20 cellular contexts compared by ENCODE assay signal in the genomic region with DNA sequence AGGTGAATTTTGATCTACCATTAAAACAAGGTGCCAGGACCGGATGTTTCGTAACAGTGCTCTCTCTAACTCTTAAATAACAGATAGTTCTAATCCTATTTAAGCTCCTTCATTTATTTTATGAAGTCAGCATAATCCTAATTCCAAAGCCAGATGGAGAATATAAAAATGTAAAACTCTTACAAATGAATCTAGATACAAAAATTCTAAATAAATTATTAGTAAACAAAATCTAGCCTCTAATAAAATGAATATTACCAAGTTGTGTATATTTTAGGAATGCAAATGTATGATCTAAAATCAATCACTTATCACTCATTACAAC. TPM values are rescaled to one million over a fixed set of nuclear protein-coding genes. Genes with fewer than 3 reads are reported as not detected.
DNase-seq lines count a peak whose midpoint lies in the region; ATAC-seq, FAIRE-seq and TF ChIP-seq lines count a peak whose summit lies in the region.
"Had no signal": no experiment of that assay in that cellular context is flagged by ENCODE, and none has a peak within 500 bp of the region (broad histone marks: within the 10 kb centered on the region; RNA-seq: fewer than 3 reads in every experiment).

No MANE protein-coding gene starts in this region.

- H3K14ac ChIP-seq in H1 (ENCODE audit: insufficient read length), result no peak overlapping the region

- H3K4me1 Mint-ChIP-seq in osteocyte (ENCODE audit: unreplicated experiment), result no peaks in the 10 kb centered on the region
- H3K4me1 Mint-ChIP-seq in CD4-positive, alpha-beta T cell (ENCODE audit: low read depth), result no peaks in the 10 kb centered on the region

- no peak overlapping the region for H2AFZ ChIP-seq in H1 (ENCODE audit: low read length)

- H3K27ac Mint-ChIP-seq in osteocyte (ENCODE audit: unreplicated experiment), result no peak overlapping the region
- no peak overlapping the region for H3K27ac Mint-ChIP-seq in CD4-positive, alpha-beta T cell
- H3K27ac Mint-ChIP-seq: CD4-positive, CD25-positive, alpha-beta regulatory T cell had no signal

- POLR2A ChIA-PET in H1 (lab: Charles Lee; ENCODE audit: partially characterized antibody), result interaction anchor here (1.2 to 1.4 kb wide), 3 partner anchors 10 to 18 kb away, joined by 3 to 4 read pairs (median 4); no protein-coding TSS in a partner anchor
- POLR2A ChIA-PET in CD4-positive, alpha-beta T cell (lab: Charles Lee), result no interaction called here

- H3K27me3 Mint-ChIP-seq in osteocyte (ENCODE audit: unreplicated experiment), result no peaks in the 10 kb centered on the region
- peaks cover 38% of the 10 kb centered on the region for H3K27me3 Mint-ChIP-seq in CD4-positive, alpha-beta T cell

- no peak overlapping the region for H2BK5ac ChIP-seq in H1 (ENCODE audit: low read depth, low read length)

- TF ChIP-seq RAD21 in H1 (IDR thresholded peaks at IDR 0.05 in 1 of 2, conservative IDR thresholded peaks at IDR 0.05 in 1 of 2; ENCODE audit: low read depth in 2 of 2, low read length in 2 of 2), result no peak

- H4K91ac ChIP-seq in H1 (replicated peaks; ENCODE audit: insufficient read length, low read length), result no peak overlapping the region

- H3K79me2 ChIP-seq in H1 (ENCODE audit: control insufficient read depth in 1 of 2, insufficient read depth in 2 of 2, low read length in 2 of 2), result no peaks in the 10 kb centered on the region

- H3K4me3 Mint-ChIP-seq in osteocyte (ENCODE audit: unreplicated experiment), result peak overlapping the region; percentile 38
- H3K4me3 Mint-ChIP-seq in CD4-positive, alpha-beta T cell, result no peak overlapping the region
- H3K4me3 Mint-ChIP-seq: CD4-positive, CD25-positive, alpha-beta regulatory T cell had no signal

- H4K8ac ChIP-seq in H1 (ENCODE audit: extremely low read depth, insufficient read depth, low read length), result no peak overlapping the region

- TF ChIP-seq POLR2A in H1 (IDR thresholded peaks at IDR 0.05; ENCODE audit: control extremely low read depth in 1 of 2, low read depth in 2 of 2, low read length in 2 of 2), result no peak

- no peaks in the 10 kb centered on the region for H3K79me1 ChIP-seq in H1 (ENCODE audit: low read depth, low read length)

- H3K23ac ChIP-seq in H1 (ENCODE audit: insufficient read length), result no peak overlapping the region

- no peak overlapping the region for H2BK20ac ChIP-seq in H1 (ENCODE audit: low read length)

- no peak for ATAC-seq in CD4-positive, alpha-beta T cell (ENCODE audit: poor library complexity)
- ATAC-seq in HG03139 (IDR thresholded peaks at IDR 0.05; ENCODE audit: unreplicated experiment), result no peak

- no peak overlapping the region for H4K5ac ChIP-seq in H1 (ENCODE audit: insufficient read length, low read depth, low read length)

- no peaks in the 10 kb centered on the region for H4K20me1 ChIP-seq in H1 (replicated peaks in 1 of 2; ENCODE audit: control insufficient read depth in 1 of 2, insufficient read depth in 2 of 2, low read length in 2 of 2)

- no peak for TF ChIP-seq CTCF in H1 (IDR thresholded peaks at IDR 0.05; ENCODE audit: control extremely low read depth in 1 of 3, insufficient read depth in 1 of 3, low read depth in 1 of 3, low read length in 3 of 3)
- TF ChIP-seq CTCF in osteocyte (IDR thresholded peaks at IDR 0.05), result no peak
- no peak for TF ChIP-seq CTCF in CD4-positive, alpha-beta T cell (IDR thresholded peaks at IDR 0.05)

- no peaks in the 10 kb centered on the region for H3K36me3 ChIP-seq in HUES6 (ENCODE audit: control insufficient read depth, insufficient read depth, low read length)
- H3K36me3 ChIP-seq in H1 (ENCODE audit: control insufficient read depth in 2 of 4, insufficient read depth in 4 of 4, low read length in 3 of 4), result no peaks in the 10 kb centered on the region; a peak in 3 of 8 replicates
- H3K36me3 ChIP-seq: BE2C, HAP-1 had no signal

- 88% methylated on average over 2 of the region's 2 CpGs; no CpG with 5 or more reads in 1 of the 2 experiments for WGBS in H1 (ENCODE audit: extremely low coverage in 1 of 2, insufficient coverage in 1 of 2, insufficient read length in 1 of 2, insufficient replicate concordance in 2 of 2, low coverage in 1 of 2, low lambda C conversion rate in 2 of 2, missing lambda C conversion rate in 1 of 2), 2 experiments

- DNase-seq in DMS53 treated with DMSO at 0.1 percent for 48 hours (lab: John Stamatoyannopoulos, UW; ENCODE audit: unreplicated experiment) (peak; percentile 43), DMS53 (lab: John Stamatoyannopoulos, UW) (no peak), H1 (ENCODE audit: low read depth in 1 of 2, low spot score in 2 of 2) (no peak), osteocyte (ENCODE audit: extremely low spot score, unreplicated experiment) (no peak), NCI-H1105 (lab: John Stamatoyannopoulos, UW) (no peak)
- DNase-seq in CD4-positive, alpha-beta T cell, result no peak
- DNase-seq: BE2C; CD4-positive, CD25-positive, alpha-beta regulatory T cell; DMS79 treated with DMSO at 0.1 percent for 48 hours; Karpas-422; NCI-H1436 treated with DMSO at 0.1 percent for 48 hours; NCI-H2081; NCI-H526; T-helper 1 cell had no signal

- no peak overlapping the region for H2BK12ac ChIP-seq in H1 (ENCODE audit: low read depth, low read length)

- H3K36me3 Mint-ChIP-seq in osteocyte (ENCODE audit: unreplicated experiment), result no peaks in the 10 kb centered on the region
- H3K36me3 Mint-ChIP-seq in CD4-positive, alpha-beta T cell (ENCODE audit: low read depth), result no peaks in the 10 kb centered on the region
- H3K36me3 Mint-ChIP-seq: CD4-positive, CD25-positive, alpha-beta regulatory T cell had no signal

- TF ChIP-seq EP300 in H1 (IDR thresholded peaks at IDR 0.05; ENCODE audit: borderline replicate concordance in 1 of 2, low read depth in 2 of 2, low read length in 2 of 2), result no peak

- peak overlapping the region; percentile 84 for H3K9ac ChIP-seq in HUES6 (ENCODE audit: low read length)
- H3K9ac ChIP-seq in H1 (replicated peaks in 1 of 4; ENCODE audit: extremely low read depth in 1 of 4, low read depth in 3 of 4, low read length in 3 of 4), result no peak overlapping the region

- H3K23me2 ChIP-seq in H1 (ENCODE audit: low read depth, low read length), result no peaks in the 10 kb centered on the region

- H2BK120ac ChIP-seq in H1 (replicated peaks; ENCODE audit: low read depth, low read length), result no peak overlapping the region

- CTCF ChIA-PET in H1 (lab: Charles Lee; ENCODE audit: partially characterized antibody), result interaction anchor here (1.3 to 1.4 kb wide), 3 partner anchors 12 to 14 kb away, joined by 3 to 10 read pairs (median 5); no protein-coding TSS in a partner anchor
- CTCF ChIA-PET in CD4-positive, alpha-beta T cell (lab: Charles Lee), result interaction anchor here (0.9 kb wide), 1 partner anchor 11 kb away, joined by 3 read pairs; no protein-coding TSS in a partner anchor

- no peak for FAIRE-seq in H1 (lab: Jason Lieb, UNC)

- H3K27me3 ChIP-seq in HUES6 (ENCODE audit: control insufficient read depth, insufficient read depth, low read length) (no peaks in the 10 kb centered on the region), H1 (replicated peaks in 1 of 4; ENCODE audit: control insufficient read depth in 3 of 4, extremely low read depth in 1 of 4, insufficient read depth in 3 of 4, low read length in 3 of 4) (no peaks in the 10 kb centered on the region)
- H3K27me3 ChIP-seq in CD4-positive, alpha-beta T cell (ENCODE audit: control insufficient read depth, insufficient read depth, low read length), result no peaks in the 10 kb centered on the region
- H3K27me3 ChIP-seq: BE2C had no signal

- no peak overlapping the region for H3K56ac ChIP-seq in H1 (replicated peaks; ENCODE audit: insufficient read length, low read depth, low read length)

- H3K4me3 ChIP-seq in HUES6 (ENCODE audit: low read depth, low read length) (peak overlapping the region; percentile 60), H1 (ENCODE audit: extremely low read depth in 1 of 4, insufficient read depth in 2 of 4, low read depth in 3 of 4, low read length in 4 of 4) (no peak overlapping the region)
- H3K4me3 ChIP-seq: HAP-1 had no signal

- H3K9me3 Mint-ChIP-seq in osteocyte (ENCODE audit: unreplicated experiment), result no peaks in the 10 kb centered on the region
- H3K9me3 Mint-ChIP-seq in CD4-positive, alpha-beta T cell, result no peaks in the 10 kb centered on the region

- no peak overlapping the region for H2AK5ac ChIP-seq in H1 (ENCODE audit: low read depth, low read length)

- H3K4me2 ChIP-seq in H1 (ENCODE audit: insufficient read depth in 1 of 2, low read depth in 2 of 2, low read length in 2 of 2), result no peak overlapping the region

- no peak overlapping the region for H3K18ac ChIP-seq in H1 (ENCODE audit: extremely low read depth, low read length)

- H3K9me3 ChIP-seq in HUES6 (ENCODE audit: control insufficient read depth, insufficient read depth, low read depth, low read length) (peaks cover 5% of the 10 kb centered on the region; the same call in 1 of the 2 replicates), H1 (ENCODE audit: insufficient read depth in 2 of 2, low read depth in 1 of 2, low read length in 1 of 2) (no peaks in the 10 kb centered on the region; a peak in 1 of 4 replicates)
- H3K9me3 ChIP-seq in CD4-positive, alpha-beta T cell (ENCODE audit: control insufficient read depth, low read length), result no peaks in the 10 kb centered on the region
- H3K9me3 ChIP-seq: BE2C, HAP-1 had no signal

- H3K4me1 ChIP-seq in HUES6 (ENCODE audit: control insufficient read depth, insufficient read depth, low read length) (peaks cover 3% of the 10 kb centered on the region; the same call in 1 of the 2 replicates), H1 (replicated peaks in 1 of 4; ENCODE audit: control insufficient read depth in 3 of 4, insufficient read depth in 4 of 4, low read length in 3 of 4) (peaks cover 0 to 5% (median 0%) of the 10 kb centered on the region in 4 experiments; a peak in 2 of 7 replicates)
- H3K4me1 ChIP-seq: BE2C, HAP-1 had no signal

- no peak overlapping the region for H2BK15ac ChIP-seq in H1 (ENCODE audit: low read length)

- H3K4ac ChIP-seq in H1 (replicated peaks; ENCODE audit: insufficient read length, low read depth, low read length), result no peak overlapping the region

- intact Hi-C loops in CD4-positive, alpha-beta T cell (cut with DNase I, micrococcal nuclease), result no loop called here

- peak overlapping the region; percentile 57; the same call in 1 of the 2 replicates for H3K27ac ChIP-seq in HUES6 (ENCODE audit: low read depth, low read length)
- peak overlapping the region; percentile 75; the same call in 1 of the 2 replicates for H3K27ac ChIP-seq in H1 (ENCODE audit: low read depth, low read length)
- no peak overlapping the region for H3K27ac ChIP-seq in CD4-positive, alpha-beta T cell (ENCODE audit: low read depth, low read length)
- H3K27ac ChIP-seq: 22Rv1 had no signal

RNA-seq across cellular contexts. Expression of gene IL33, which starts 32.4 kb away (rescaled TPM):
- total RNA-seq in H1 (2021; fragmentation: NEBNext Ultra II Directional; extraction: Animal tissue kit (Norgen Biotek cat#: 25700)), result not detected in 2 replicates
- not detected in 2 replicates for polyA plus RNA-seq in H1 (2011; rRNA removed)
- not detected for polyA plus RNA-seq in H1 (2011; cell fraction: cytosol; rRNA removed)
- polyA plus RNA-seq in H1 (2011; cell fraction: nucleus; rRNA removed), result not detected
- polyA plus RNA-seq in H1 (2012, experiment 1 of 2), result not detected in 4 replicates
- polyA plus RNA-seq in H1 (2012, experiment 2 of 2), result not detected
- not detected for polyA plus RNA-seq in H1 (2013, experiment 1 of 2)
- polyA plus RNA-seq in H1 (2013, experiment 2 of 2), result not detected
- not detected in 2 replicates for polyA minus RNA-seq in H1 (2011; rRNA and poly(A)+ RNA removed)
- polyA minus RNA-seq in H1 (2011; cell fraction: cytosol; rRNA and poly(A)+ RNA removed), result not detected
- polyA minus RNA-seq in H1 (2011; cell fraction: nucleus; rRNA and poly(A)+ RNA removed), result not detected
- total RNA-seq in osteocyte, result not detected in 2 replicates
- total RNA-seq in CD4-positive, alpha-beta T cell, result not detected
- total RNA-seq: CD4-positive, CD25-positive, alpha-beta regulatory T cell; G401; MCF 10A had no signal
- polyA plus RNA-seq: CD4-positive, CD25-positive, alpha-beta regulatory T cell had no signal
